16 cellular contexts compared by ENCODE assay signal in genomic region chr11:95465887-95466286, GRCh38.
A peak's percentile ranks its signal among the peaks of the same experiment; 100 is the strongest.
DNase-seq lines count a peak whose midpoint lies in the region; ATAC-seq, FAIRE-seq and TF ChIP-seq lines count a peak whose summit lies in the region.
"Had no signal": no experiment of that assay in that cellular context is flagged by ENCODE, and none has a peak within 500 bp of the region (broad histone marks: within the 10 kb centered on the region; RNA-seq: fewer than 3 reads in every experiment).

No MANE protein-coding gene starts in this region.

- peak; percentile 44 for DNase-seq in DMS153 (lab: John Stamatoyannopoulos, UW)
- no peak for DNase-seq in K562 (ENCODE audit: extremely low read depth in 1 of 4, low spot score in 3 of 4)
- DNase-seq in foreskin melanocyte: no peak
- DNase-seq in LoVo (ENCODE audit: low spot score): no peak
- DNase-seq: DND-41, GDM1, H7, MV-4-11, NCI-H1436 treated with DMSO at 0.1 percent for 48 hours, NCI-H226, RPMI8226 had no signal

- H3K4me1 ChIP-seq in K562 (replicated peaks in 1 of 2; ENCODE audit: control insufficient read depth in 2 of 2, insufficient read depth in 2 of 2, low read length in 2 of 2) (no peaks in the 10 kb centered on the region), neutrophil (ENCODE audit: control insufficient read depth in 1 of 2, insufficient read depth in 1 of 2, low read depth in 1 of 2, low read length in 1 of 2) (peaks cover 42 to 64% of the 10 kb centered on the region in 2 experiments)
- H3K4me1 ChIP-seq: A549 had no signal

- H3K36me3 ChIP-seq in K562 (ENCODE audit: control insufficient read depth, insufficient read depth, low read length) (no peaks in the 10 kb centered on the region), neutrophil (no peaks in the 10 kb centered on the region)

- in situ Hi-C loops in K562 (cut with MboI): no loop called here

- no peak for FAIRE-seq in K562 (lab: Jason Lieb, UNC)
- FAIRE-seq: A549, GM12892 had no signal

- WGBS in K562 (ENCODE audit: insufficient coverage, low coverage, missing lambda C conversion rate): 6% methylated on average over 7 of the region's 7 CpGs

- no peaks in the 10 kb centered on the region for H4K20me1 ChIP-seq in K562 (replicated peaks; ENCODE audit: control insufficient read depth, insufficient read depth, low read length)

- no peak overlapping the region for H3K4me2 ChIP-seq in K562 (ENCODE audit: insufficient read depth, low read length)
- H3K4me2 ChIP-seq: A549 had no signal

- H3K27ac ChIP-seq in K562 (ENCODE audit: extremely low read depth, low read depth, low read length) (no peak overlapping the region), neutrophil (peak overlapping the region; percentile 71)
- H3K27ac ChIP-seq: A549 had no signal

- H3K9me1 ChIP-seq in K562 (ENCODE audit: control insufficient read depth, insufficient read depth, low read length): no peaks in the 10 kb centered on the region

- intact Hi-C loops in K562 (cut with micrococcal nuclease): no loop called here

- CTCF ChIA-PET in K562 (lab: Yijun Ruan, JAX; ENCODE audit: low intra/inter-chr PET ratio): interaction anchor here (0.6 kb wide), 1 partner anchor 178 kb away, joined by 4 read pairs; no protein-coding TSS in a partner anchor

- no TSS peak for BruUV-seq in K562 (replicated peaks; lab: Mats Ljungman, UMichigan)

- ATAC-seq in HG02759 (IDR thresholded peaks at IDR 0.05; ENCODE audit: unreplicated experiment): peak; percentile 19
- ATAC-seq in K562: no peak
- no peak for ATAC-seq in GM19467 (IDR thresholded peaks at IDR 0.05; ENCODE audit: unreplicated experiment)
- ATAC-seq: A549 had no signal

- no peaks in the 10 kb centered on the region for H3K79me2 ChIP-seq in K562 (ENCODE audit: control insufficient read depth, insufficient read depth, low read length)

- TF ChIP-seq RAD21 in K562 (CRISPR knock-in tag; conservative IDR thresholded peaks at IDR 0.05 in 1 of 2, IDR thresholded peaks at IDR 0.05 in 1 of 2): no peak

- H3K4me3 ChIP-seq in K562 (no peak overlapping the region), neutrophil (ENCODE audit: low read depth in 1 of 2, low read length in 1 of 2) (no peak overlapping the region)
- H3K4me3 ChIP-seq: A549 had no signal

- no peak for TF ChIP-seq EP300 in K562 (IDR thresholded peaks at IDR 0.05; ENCODE audit: low read length)

- no peak for TF ChIP-seq CTCF in K562 (IDR thresholded peaks at IDR 0.05 in 2 of 3, conservative IDR thresholded peaks at IDR 0.05 in 1 of 3; ENCODE audit: insufficient read depth in 2 of 3, low read depth in 1 of 3, low read length in 3 of 3)
- no peak for TF ChIP-seq CTCF in neutrophil (IDR thresholded peaks at IDR 0.05)

- no peak overlapping the region for H3K9ac ChIP-seq in K562 (ENCODE audit: insufficient read depth in 1 of 2, low read depth in 2 of 2, low read length in 2 of 2)

- H3K9me3 ChIP-seq in K562 (replicated peaks; ENCODE audit: control insufficient read depth, insufficient read depth, low read depth, low read length): no peaks in the 10 kb centered on the region
- no peaks in the 10 kb centered on the region for H3K9me3 ChIP-seq in neutrophil
- H3K9me3 ChIP-seq: A549 had no signal

- POLR2A ChIA-PET in K562 (lab: Yijun Ruan, JAX): no interaction called here

- no peak overlapping the region for H2AFZ ChIP-seq in K562 (ENCODE audit: low read depth, low read length)

- no peak for TF ChIP-seq POLR2A in K562 (conservative IDR thresholded peaks at IDR 0.05)

- peaks cover 0 to 4% of the 10 kb centered on the region in 2 experiments; a peak in 1 of 5 replicates for H3K27me3 ChIP-seq in K562 (ENCODE audit: control insufficient read depth in 2 of 2, insufficient read depth in 2 of 2, low read length in 2 of 2)
- H3K27me3 ChIP-seq in neutrophil: no peaks in the 10 kb centered on the region

TF ChIP-seq in K562, 482 proteins besides CTCF, POLR2A, EP300 and RAD21:
- no peak for TF ChIP-seq PBX2 (CRISPR knock-in tag; IDR thresholded peaks at IDR 0.05; ENCODE audit: low read depth)
- TF ChIP-seq PBX2 (tag; conservative IDR thresholded peaks at IDR 0.05; ENCODE audit: low read depth): 0 out of 2 replicates have a peak, but pooled peaks have one; percentile 47
- TF ChIP-seq HES1 (IDR thresholded peaks at IDR 0.05; ENCODE audit: low read depth): no peak
